9 cellular contexts compared by ENCODE assay signal in the genomic region with DNA sequence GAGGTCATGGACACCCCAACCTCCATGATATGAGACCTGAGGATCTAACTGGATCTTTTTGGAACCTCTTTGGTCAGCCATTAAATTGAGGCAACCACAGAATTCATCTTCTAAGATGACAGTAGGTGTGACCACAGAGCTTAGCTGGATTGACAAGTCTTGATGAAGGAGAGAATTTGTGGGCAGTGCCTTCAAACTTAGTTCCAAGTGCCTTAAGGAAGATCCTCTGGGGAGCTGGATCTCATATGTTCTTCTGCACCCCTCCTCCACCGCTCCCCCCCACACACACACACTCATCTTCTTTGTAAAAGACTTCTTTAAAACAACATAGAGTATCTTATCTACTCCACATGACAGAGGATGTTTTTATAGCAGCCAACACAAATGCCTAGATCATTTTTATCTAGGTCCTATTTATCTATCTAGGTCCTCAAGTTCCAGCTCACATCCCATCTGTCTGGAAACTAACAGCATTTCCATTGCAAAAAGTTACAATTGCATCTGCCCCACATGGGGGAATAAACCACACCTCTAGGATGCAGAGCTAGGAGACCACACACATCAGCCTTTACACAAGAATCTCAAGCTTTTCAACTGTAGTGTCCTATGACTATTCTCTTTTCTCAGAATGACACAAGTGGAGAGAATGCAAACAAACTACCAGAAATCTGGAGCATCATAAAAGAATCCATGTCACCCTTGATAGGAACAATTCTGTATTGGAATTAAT. TPM values are rescaled to one million over a fixed set of nuclear protein-coding genes. Genes with fewer than 3 reads are reported as not detected.
DNase-seq lines count a peak whose midpoint lies in the region; ATAC-seq and TF ChIP-seq lines count a peak whose summit lies in the region.
"Had no signal": no experiment of that assay in that cellular context is flagged by ENCODE, and none has a peak within 500 bp of the region (broad histone marks: within the 10 kb centered on the region; RNA-seq: fewer than 3 reads in every experiment).

No MANE protein-coding gene starts in this region.

- H3K27me3 Mint-ChIP-seq in activated T-helper 2 cell treated with anti-CD3 and anti-CD28 coated beads, Interferon-gamma antibody, Interleukin-2, Interleukin-4, amounts not matched to agents 10 μg/mL and 5 μg/mL and 100 μg/mL, durations not matched to agents 14 hours and 24 hours and 36 hours (ENCODE audit: low read depth): peaks cover 3% of the 10 kb centered on the region
- no peaks in the 10 kb centered on the region for H3K27me3 Mint-ChIP-seq in osteocyte (ENCODE audit: unreplicated experiment)

- peak overlapping the region; percentile 77 for H3K27ac Mint-ChIP-seq in activated T-helper 2 cell treated with anti-CD3 and anti-CD28 coated beads, Interferon-gamma antibody, Interleukin-2, Interleukin-4, amounts not matched to agents 10 μg/mL and 5 μg/mL and 100 μg/mL, durations not matched to agents 14 hours and 24 hours and 36 hours
- H3K27ac Mint-ChIP-seq in osteocyte (ENCODE audit: unreplicated experiment): peak overlapping the region; percentile 95
- H3K27ac Mint-ChIP-seq: activated B cell treated with CpG ODN at 0.5 μM for 24 hours had no signal

- CTCF ChIA-PET in A673 (lab: Charles Lee): no interaction called here

- H3K36me3 Mint-ChIP-seq in activated T-helper 2 cell treated with anti-CD3 and anti-CD28 coated beads, Interferon-gamma antibody, Interleukin-2, Interleukin-4, amounts not matched to agents 10 μg/mL and 5 μg/mL and 100 μg/mL, durations not matched to agents 14 hours and 24 hours and 36 hours (ENCODE audit: low read depth): no peaks in the 10 kb centered on the region
- no peaks in the 10 kb centered on the region for H3K36me3 Mint-ChIP-seq in osteocyte (ENCODE audit: unreplicated experiment)

- no TSS peak for BruUV-seq in A673 (replicated peaks; lab: Mats Ljungman, UMichigan)

- POLR2A ChIA-PET in A673 (lab: Charles Lee; ENCODE audit: low non-redundant PET): no interaction called here

- intact Hi-C loops in activated T-helper 2 cell treated with anti-CD3 and anti-CD28 coated beads, Interferon-gamma antibody, Interleukin-2, Interleukin-4, amounts not matched to agents 10 μg/mL and 5 μg/mL and 100 μg/mL, durations not matched to agents 14 hours and 24 hours and 36 hours (cut with micrococcal nuclease): loop anchor here (1.0 to 5.0 kb wide), 5 partner anchors 11 to 107 kb away; partner anchors contain the start of gene WWTR1
- intact Hi-C loops in A673 (cut with micrococcal nuclease; ENCODE audit: unreplicated experiment): no loop called here

- no peak overlapping the region for H3K4me3 ChIP-seq in A673 (ENCODE audit: low read depth, low read length, poor library complexity, severe bottlenecking)

- peak overlapping the region; percentile 8 for H3K4me3 Mint-ChIP-seq in activated T-helper 2 cell treated with anti-CD3 and anti-CD28 coated beads, Interferon-gamma antibody, Interleukin-2, Interleukin-4, amounts not matched to agents 10 μg/mL and 5 μg/mL and 100 μg/mL, durations not matched to agents 14 hours and 24 hours and 36 hours (ENCODE audit: low read depth)
- peak overlapping the region; percentile 19 for H3K4me3 Mint-ChIP-seq in osteocyte (ENCODE audit: unreplicated experiment)
- H3K4me3 Mint-ChIP-seq: activated B cell treated with CpG ODN at 0.5 μM for 24 hours had no signal

- no peaks in the 10 kb centered on the region for H3K27me3 ChIP-seq in A673 (replicated peaks; ENCODE audit: insufficient read depth, low read depth, low read length, poor library complexity)

- no peak for TF ChIP-seq CTCF in osteocyte (IDR thresholded peaks at IDR 0.05)
- TF ChIP-seq CTCF in A673 (conservative IDR thresholded peaks at IDR 0.05; ENCODE audit: low read depth, low read length): no peak

- H3K9me3 Mint-ChIP-seq in activated T-helper 2 cell treated with anti-CD3 and anti-CD28 coated beads, Interferon-gamma antibody, Interleukin-2, Interleukin-4, amounts not matched to agents 10 μg/mL and 5 μg/mL and 100 μg/mL, durations not matched to agents 14 hours and 24 hours and 36 hours: no peaks in the 10 kb centered on the region
- no peaks in the 10 kb centered on the region for H3K9me3 Mint-ChIP-seq in osteocyte (ENCODE audit: unreplicated experiment)
- H3K9me3 Mint-ChIP-seq: activated B cell treated with CpG ODN at 0.5 μM for 24 hours had no signal

- no peak overlapping the region for H3K27ac ChIP-seq in A673 (ENCODE audit: low read depth, low read length, poor library complexity, severe bottlenecking)

- no peaks in the 10 kb centered on the region for H3K36me3 ChIP-seq in A673 (ENCODE audit: insufficient read depth, low read length, poor library complexity, severe bottlenecking)

- H3K9me3 ChIP-seq in A673 (ENCODE audit: low read depth, low read length, poor library complexity, severe bottlenecking): no peaks in the 10 kb centered on the region

- peak; percentile 53 for ATAC-seq in GM18873 (IDR thresholded peaks at IDR 0.05; ENCODE audit: low FRiP score, unreplicated experiment)
- ATAC-seq in HG02884 (IDR thresholded peaks at IDR 0.05; ENCODE audit: unreplicated experiment): peak; percentile 63

- H3K4me1 ChIP-seq in A673 (ENCODE audit: insufficient read depth, low read length, poor library complexity, severe bottlenecking): peaks cover 54% of the 10 kb centered on the region

- H3K4me1 Mint-ChIP-seq in activated T-helper 2 cell treated with anti-CD3 and anti-CD28 coated beads, Interferon-gamma antibody, Interleukin-2, Interleukin-4, amounts not matched to agents 10 μg/mL and 5 μg/mL and 100 μg/mL, durations not matched to agents 14 hours and 24 hours and 36 hours (ENCODE audit: low read depth): peaks cover 34% of the 10 kb centered on the region
- H3K4me1 Mint-ChIP-seq in osteocyte (ENCODE audit: unreplicated experiment): peaks cover 76% of the 10 kb centered on the region
- H3K4me1 Mint-ChIP-seq: activated B cell treated with CpG ODN at 0.5 μM for 24 hours had no signal

- DNase-seq in activated T-helper 2 cell treated with anti-CD3 and anti-CD28 coated beads, Interferon-gamma antibody, Interleukin-2, Interleukin-4, amounts not matched to agents 10 μg/mL and 5 μg/mL and 100 μg/mL, durations not matched to agents 14 hours and 24 hours and 36 hours (ENCODE audit: low spot score): no peak
- no peak for DNase-seq in osteocyte (ENCODE audit: extremely low spot score, unreplicated experiment)
- no peak for DNase-seq in A673 (ENCODE audit: low spot score)
- no peak for DNase-seq in HUDEP-2 (lab: John Stamatoyannopoulos, UW; ENCODE audit: unreplicated experiment in 76 of 76)
- no peak for DNase-seq in GF-D8 (lab: John Stamatoyannopoulos, UW)
- DNase-seq in central memory CD4-positive, alpha-beta T cell: no peak
- DNase-seq: activated B cell treated with CpG ODN at 0.5 μM for 24 hours had no signal

RNA-seq across cellular contexts. Expression of gene WWTR1, which starts 37.4 kb away (rescaled TPM):
- total RNA-seq in activated T-helper 2 cell treated with anti-CD3 and anti-CD28 coated beads, Interferon-gamma antibody, Interleukin-2, Interleukin-4, amounts not matched to agents 10 μg/mL and 5 μg/mL and 100 μg/mL, durations not matched to agents 14 hours and 24 hours and 36 hours: 2.6 TPM in 2 replicates
- total RNA-seq in osteocyte: 116 and 120 TPM in 2 replicates
- total RNA-seq in A673 (2021): 72.9 and 76.8 TPM in 2 replicates

Comparison
In these comparisons a context has a peak if more than half of its experiments do, and no peak if none do; other contexts are left out.
1. RNA of gene WWTR1, which starts 37.4 kb away (total RNA-seq): 116 to 120 TPM in osteocyte and 72.9 to 76.8 TPM in A673; 2.6 TPM in activated T-helper 2 cell treated with anti-CD3 and anti-CD28 coated beads, Interferon-gamma antibody, Interleukin-2, Interleukin-4, amounts not matched to agents 10 μg/mL and 5 μg/mL and 100 μg/mL, durations not matched to agents 14 hours and 24 hours and 36 hours; every median in the first group is over 10 times any median in the second.